Comparison of ENCODE assay signal across 8 cellular contexts in the genomic region with DNA sequence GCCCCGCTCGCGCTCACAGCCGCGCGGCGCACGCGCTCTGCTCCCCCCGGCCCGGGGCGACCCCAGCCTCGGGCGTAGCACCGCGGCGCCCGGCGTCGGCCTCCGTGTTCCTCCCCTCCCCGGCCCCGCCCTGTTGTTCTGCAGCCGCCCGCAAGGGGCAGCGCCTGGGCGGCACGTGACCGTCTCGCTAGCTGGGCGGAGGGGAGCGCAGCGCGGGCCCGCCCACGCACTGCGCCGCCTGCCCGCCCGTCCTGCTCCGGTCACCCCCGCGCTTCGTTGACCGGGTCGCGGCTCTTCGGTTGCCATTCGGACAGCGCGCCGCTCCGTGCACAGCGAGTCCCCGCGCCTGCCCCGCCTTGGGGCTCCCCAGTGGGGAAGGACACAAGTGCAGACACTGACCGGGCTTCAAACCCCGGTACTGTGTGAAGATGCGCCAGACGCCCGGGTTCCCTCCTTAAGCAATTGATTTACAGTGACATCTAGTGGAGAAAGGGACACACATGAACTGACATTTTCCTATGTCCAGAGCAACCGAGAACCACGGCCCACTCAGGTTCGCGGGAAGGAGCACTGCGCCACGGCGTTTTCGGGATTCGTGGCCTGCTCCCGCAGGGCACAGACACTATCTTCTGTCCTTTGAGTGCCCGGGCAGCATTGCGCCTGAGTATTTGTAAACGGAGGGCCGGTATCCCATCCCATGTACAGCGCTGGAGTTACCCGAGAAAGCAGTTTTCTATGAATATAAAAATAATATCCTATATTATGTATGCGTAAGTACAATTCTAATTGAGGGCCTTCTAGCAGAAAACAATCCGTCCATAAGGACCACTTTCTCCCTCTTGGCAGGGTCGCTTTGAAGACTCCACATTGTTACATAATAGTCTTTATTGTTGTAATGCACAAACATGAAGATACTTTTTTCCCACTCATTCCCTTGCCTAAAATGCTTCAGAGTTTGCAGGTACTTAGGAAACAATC. TPM values are rescaled to one million over a fixed set of nuclear protein-coding genes. Genes with fewer than 3 reads are reported as not detected.
DNase-seq lines count a peak whose midpoint lies in the region; ATAC-seq and TF ChIP-seq lines count a peak whose summit lies in the region.

No MANE protein-coding gene starts in this region.

- H3K4me3 ChIP-seq in hepatocyte (peak overlapping the region; percentile 76), rectal smooth muscle tissue (ENCODE audit: low read length) (peak overlapping the region; percentile 83), aorta (ENCODE audit: low read length in 2 of 2) (peak overlapping the region; percentile 72 to 96)

- H4K20me1 ChIP-seq in hepatocyte (ENCODE audit: insufficient read depth, poor library complexity, severe bottlenecking): peaks cover 14% of the 10 kb centered on the region

- peak overlapping the region; percentile 73 for H3K4me2 ChIP-seq in hepatocyte

- H3K27me3 ChIP-seq in hepatocyte: no peaks in the 10 kb centered on the region
- no peaks in the 10 kb centered on the region for H3K27me3 ChIP-seq in rectal smooth muscle tissue (ENCODE audit: control insufficient read depth, insufficient read depth, low read length)
- no peaks in the 10 kb centered on the region for H3K27me3 ChIP-seq in aorta (ENCODE audit: control insufficient read depth in 1 of 2, insufficient read depth in 2 of 2, low read length in 1 of 2)

- peak; percentile 81 for ATAC-seq in GM18502 (IDR thresholded peaks at IDR 0.05; ENCODE audit: poor library complexity, unreplicated experiment)
- peak; percentile 82 for ATAC-seq in HG02981 (IDR thresholded peaks at IDR 0.05; ENCODE audit: unreplicated experiment)
- peak; percentile 97 for ATAC-seq in aorta (ENCODE audit: low FRiP score)

- H3K36me3 ChIP-seq in hepatocyte (replicated peaks; ENCODE audit: insufficient read depth, low read depth): no peaks in the 10 kb centered on the region
- H3K36me3 ChIP-seq in rectal smooth muscle tissue (ENCODE audit: control insufficient read depth, insufficient read depth, low read length): no peaks in the 10 kb centered on the region
- no peaks in the 10 kb centered on the region for H3K36me3 ChIP-seq in aorta (ENCODE audit: control insufficient read depth in 1 of 2, insufficient read depth in 2 of 2, low read length in 1 of 2)

- H3K9me3 ChIP-seq in hepatocyte (ENCODE audit: low read depth) (no peaks in the 10 kb centered on the region), aorta (ENCODE audit: control insufficient read depth, low read length) (no peaks in the 10 kb centered on the region)

- H3K9ac ChIP-seq in rectal smooth muscle tissue (ENCODE audit: low read length): no peak overlapping the region

- H2AFZ ChIP-seq in hepatocyte: peak overlapping the region; percentile 70

- H3K27ac ChIP-seq in hepatocyte (peak overlapping the region; percentile 99), rectal smooth muscle tissue (ENCODE audit: low read depth, low read length) (peak overlapping the region; percentile 91), aorta (ENCODE audit: low read depth in 1 of 2, low read length in 2 of 2) (peak overlapping the region; percentile 54 to 68)

- H3K9me2 ChIP-seq in hepatocyte (replicated peaks; ENCODE audit: insufficient read depth): no peaks in the 10 kb centered on the region

- H3K4me1 ChIP-seq in hepatocyte (ENCODE audit: insufficient read depth) (peaks cover 18% of the 10 kb centered on the region), rectal smooth muscle tissue (ENCODE audit: control insufficient read depth, insufficient read depth, low read length) (peaks cover 2% of the 10 kb centered on the region), aorta (ENCODE audit: control insufficient read depth in 1 of 2, insufficient read depth in 2 of 2, low read length in 2 of 2) (no peaks in the 10 kb centered on the region)

- peak; percentile 73 for TF ChIP-seq CTCF in hepatocyte (IDR thresholded peaks at IDR 0.05; ENCODE audit: poor library complexity)

- 5% methylated on average over 55 of the region's 81 CpGs for WGBS in hepatocyte (ENCODE audit: low lambda C conversion rate, missing lambda C conversion rate)
- WGBS in aorta, 2 donors: 1 to 2% methylated on average over 51 to 81 of the region's 81 CpGs

- H3K79me2 ChIP-seq in hepatocyte: peaks cover 24% of the 10 kb centered on the region

- peak; percentile 89 to 95 for DNase-seq in NCI-H1930 (lab: John Stamatoyannopoulos, UW)
- DNase-seq in T-helper 9 cell: peak; percentile 87
- peak; percentile 99 for DNase-seq in astrocyte of the hippocampus (ENCODE audit: low read depth, low spot score)
- DNase-seq in hepatocyte (ENCODE audit: low spot score): peak; percentile 99
- peak; percentile 95 to 97 for DNase-seq in aorta

- intact Hi-C loops in aorta (cut with DNase I): loop anchor here in 1 of 2 donors (1.0 to 10.0 kb wide), 3 partner anchors 154 to 426 kb away; a partner anchor contains a TSS

RNA-seq across cellular contexts. Expression of a gene that starts 0.6 kb away (rescaled TPM):
- 31.2 and 31.4 TPM in 2 replicates for total RNA-seq in hepatocyte
- polyA plus RNA-seq in hepatocyte: 23.9 and 25.9 TPM in 2 replicates
- total RNA-seq in aorta: 10 to 100 TPM; 50.8 to 69.0 TPM
- polyA plus RNA-seq in aorta: 10 to 100 TPM in 1 of 2 donors, 1 to 10 TPM in 1; 5.6 to 25.7 TPM

Comparison
In these comparisons a context has a peak if more than half of its experiments do, and no peak if none do; other contexts are left out.
1. Peak in every context shown above with its lines: DNase-seq, ATAC-seq, H3K4me3 ChIP-seq and H3K27ac ChIP-seq.